8 cellular contexts compared by ENCODE assay signal in the genomic region with DNA sequence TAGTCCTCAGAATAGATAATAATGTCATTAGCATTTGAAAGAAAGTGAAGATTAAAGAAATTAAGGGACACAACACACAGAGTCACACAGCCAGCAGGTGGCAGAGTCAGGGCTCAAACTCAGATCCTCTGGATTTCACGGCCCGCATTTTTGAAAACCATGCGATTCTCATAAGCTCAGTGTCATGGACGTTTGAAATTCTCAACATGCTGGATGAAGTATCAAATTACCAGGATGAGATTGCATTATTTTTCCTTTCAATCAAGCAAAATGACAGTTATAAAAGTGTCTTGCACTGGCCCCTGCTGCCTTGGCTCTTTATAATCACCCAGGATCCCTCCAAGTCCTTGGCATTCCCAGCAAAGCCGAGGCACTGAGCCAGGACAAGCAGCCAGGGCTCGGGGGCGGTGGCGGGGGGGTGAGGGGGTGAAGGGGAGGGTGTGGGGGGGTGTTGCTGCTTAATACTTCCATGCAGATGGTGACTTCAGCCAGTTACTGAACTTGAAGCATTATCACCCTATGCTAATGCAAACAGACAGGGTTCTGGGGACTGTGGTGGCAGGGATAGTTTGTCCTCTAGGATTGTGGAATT. TPM values are rescaled to one million over a fixed set of nuclear protein-coding genes. Genes with fewer than 3 reads are reported as not detected.
DNase-seq lines count a peak whose midpoint lies in the region.

No MANE protein-coding gene starts in this region.

- H3K4me3 ChIP-seq in mesenchymal stem cell (ENCODE audit: insufficient read depth in 1 of 2, low read depth in 1 of 2, low read length in 2 of 2), result no peak overlapping the region

- no peaks in the 10 kb centered on the region for H3K4me1 ChIP-seq in mesenchymal stem cell (ENCODE audit: control insufficient read depth, insufficient read depth, low read depth, low read length)

- H2BK5ac ChIP-seq in mesenchymal stem cell (ENCODE audit: low read depth, low read length, poor library complexity, severe bottlenecking), result no peak overlapping the region

- H3K4me1 Mint-ChIP-seq in activated CD4-positive, alpha-beta memory T cell treated with anti-CD3 and anti-CD28 coated beads for 36 hours (ENCODE audit: low read depth), result peaks cover 2% of the 10 kb centered on the region

- CTCF ChIA-PET in activated CD4-positive, alpha-beta memory T cell treated with anti-CD3 and anti-CD28 coated beads for 36 hours (lab: Charles Lee), result interaction anchor here (0.6 to 3.8 kb wide), 18 partner anchors 10 to 759 kb away, joined by 3 to 32 read pairs (median 4); a partner anchor contains a TSS

- H2BK12ac ChIP-seq in mesenchymal stem cell (ENCODE audit: low read length in 2 of 2), result no peak overlapping the region

- H3K9me3 Mint-ChIP-seq in activated CD4-positive, alpha-beta memory T cell treated with anti-CD3 and anti-CD28 coated beads for 36 hours, result no peaks in the 10 kb centered on the region

- H3K4me3 Mint-ChIP-seq in activated CD4-positive, alpha-beta memory T cell treated with anti-CD3 and anti-CD28 coated beads for 36 hours, result no peak overlapping the region

- no peak overlapping the region for H3K18ac ChIP-seq in mesenchymal stem cell (ENCODE audit: low read depth in 1 of 2, low read length in 2 of 2)

- intact Hi-C loops in activated CD4-positive, alpha-beta memory T cell treated with anti-CD3 and anti-CD28 coated beads for 36 hours (cut with micrococcal nuclease), result loop anchor here (1.0 kb wide), 1 partner anchor 216 kb away; a partner anchor contains a TSS

- H4K8ac ChIP-seq in mesenchymal stem cell (ENCODE audit: low read length), result no peak overlapping the region

- H3K27me3 ChIP-seq in mesenchymal stem cell (ENCODE audit: control insufficient read depth in 1 of 2, insufficient read depth in 1 of 2, low read length in 2 of 2), result no peaks in the 10 kb centered on the region

- POLR2A ChIA-PET in activated CD4-positive, alpha-beta memory T cell treated with anti-CD3 and anti-CD28 coated beads for 36 hours (lab: Charles Lee), result no interaction called here

- H3K23ac ChIP-seq in mesenchymal stem cell (ENCODE audit: low read length in 2 of 2), result no peak overlapping the region

- no peaks in the 10 kb centered on the region for H3K36me3 Mint-ChIP-seq in activated CD4-positive, alpha-beta memory T cell treated with anti-CD3 and anti-CD28 coated beads for 36 hours

- DNase-seq in NCI-H345 (lab: John Stamatoyannopoulos, UW), result peak; percentile 12
- no peak for DNase-seq in NCI-H345 treated with DMSO at 0.1 percent for 48 hours (lab: John Stamatoyannopoulos, UW; ENCODE audit: unreplicated experiment)
- DNase-seq in NCI-H2227 (lab: John Stamatoyannopoulos, UW; ENCODE audit: unreplicated experiment), result peak; percentile 73
- peak; percentile 68 for DNase-seq in activated CD4-positive, alpha-beta memory T cell treated with anti-CD3 and anti-CD28 coated beads for 36 hours
- DNase-seq in ecto neural progenitor cell (ENCODE audit: low spot score), result peak; percentile 47
- peak; percentile 77 for DNase-seq in mesenchymal stem cell
- peak; percentile 41 for DNase-seq in stimulated activated CD8-positive, alpha-beta memory T cell treated with anti-CD3 and anti-CD28 coated beads, Interleukin-4, amount 100 ng/mL, for 24 hours (ENCODE audit: low read depth)
- DNase-seq in islet precursor cell, result no peak

- no peak overlapping the region for H3K14ac ChIP-seq in mesenchymal stem cell (ENCODE audit: low read length in 2 of 2)

- H3K4ac ChIP-seq in mesenchymal stem cell (ENCODE audit: low read depth in 1 of 2, low read length in 2 of 2), result no peak overlapping the region

- H3K4me2 ChIP-seq in mesenchymal stem cell (ENCODE audit: low read length, poor library complexity, severe bottlenecking), result peak overlapping the region; percentile 26

- H4K91ac ChIP-seq in mesenchymal stem cell (ENCODE audit: low read length), result no peak overlapping the region

- H3K9me3 ChIP-seq in mesenchymal stem cell (ENCODE audit: control insufficient read depth, low read length), result no peaks in the 10 kb centered on the region

- no peak overlapping the region for H3K27ac Mint-ChIP-seq in activated CD4-positive, alpha-beta memory T cell treated with anti-CD3 and anti-CD28 coated beads for 36 hours

- H3K27ac ChIP-seq in mesenchymal stem cell (ENCODE audit: low read length, poor library complexity, severe bottlenecking), result no peak overlapping the region

- peak overlapping the region; percentile 73 for H2BK120ac ChIP-seq in mesenchymal stem cell (ENCODE audit: low read depth, low read length)

- WGBS in mesenchymal stem cell, result 62% methylated on average over 3 of the region's 8 CpGs

- H2AK5ac ChIP-seq in mesenchymal stem cell (ENCODE audit: low read length, severe bottlenecking), result no peak overlapping the region

- H3K36me3 ChIP-seq in mesenchymal stem cell (ENCODE audit: control insufficient read depth in 1 of 2, insufficient read depth in 2 of 2, low read depth in 1 of 2, low read length in 2 of 2), result no peaks in the 10 kb centered on the region

- peaks cover 2% of the 10 kb centered on the region for H3K27me3 Mint-ChIP-seq in activated CD4-positive, alpha-beta memory T cell treated with anti-CD3 and anti-CD28 coated beads for 36 hours

- peak overlapping the region; percentile 44 for H3K9ac ChIP-seq in mesenchymal stem cell (ENCODE audit: low read length)

- no peaks in the 10 kb centered on the region for H3K79me1 ChIP-seq in mesenchymal stem cell (replicated peaks; ENCODE audit: low read length, poor library complexity, severe bottlenecking)

- no peak overlapping the region for H2BK15ac ChIP-seq in mesenchymal stem cell (ENCODE audit: low read depth, poor library complexity, severe bottlenecking)

- no peak overlapping the region for H2AFZ ChIP-seq in mesenchymal stem cell (ENCODE audit: low read depth, low read length)

RNA-seq across cellular contexts. Expression of a gene that starts 6.6 kb away (rescaled TPM):
- 1 to 10 TPM; 7.1 to 7.7 TPM for total RNA-seq in activated CD4-positive, alpha-beta memory T cell treated with anti-CD3 and anti-CD28 coated beads for 36 hours
- polyA plus RNA-seq in mesenchymal stem cell (2013, experiment 1 of 2), result 34.5 TPM
- 34.0 TPM for polyA plus RNA-seq in mesenchymal stem cell (2013, experiment 2 of 2)

RNA-seq across cellular contexts. Expression of a gene that starts 32.2 kb away (rescaled TPM):
- total RNA-seq in activated CD4-positive, alpha-beta memory T cell treated with anti-CD3 and anti-CD28 coated beads for 36 hours, result not detected
- polyA plus RNA-seq in mesenchymal stem cell (2013, experiment 1 of 2), result 0.33 TPM
- 0.36 TPM for polyA plus RNA-seq in mesenchymal stem cell (2013, experiment 2 of 2)

RNA-seq across cellular contexts. Expression of a gene that starts 49.6 kb away (rescaled TPM):
- total RNA-seq in activated CD4-positive, alpha-beta memory T cell treated with anti-CD3 and anti-CD28 coated beads for 36 hours, result 10 to 100 TPM; 11.5 to 14.9 TPM
- 0.10 TPM for polyA plus RNA-seq in mesenchymal stem cell (2013, experiment 1 of 2)
- 0.14 TPM for polyA plus RNA-seq in mesenchymal stem cell (2013, experiment 2 of 2)

Comparison
In these comparisons a context has a peak if more than half of its experiments do, and no peak if none do; other contexts are left out.
1. DNase-seq: peak in NCI-H345 (single experiment), NCI-H2227 (single experiment), activated CD4-positive, alpha-beta memory T cell treated with anti-CD3 and anti-CD28 coated beads for 36 hours (single experiment), ecto neural progenitor cell (single experiment), mesenchymal stem cell (single experiment) and stimulated activated CD8-positive, alpha-beta memory T cell treated with anti-CD3 and anti-CD28 coated beads, Interleukin-4, amount 100 ng/mL, for 24 hours (single experiment); none in NCI-H345 treated with DMSO at 0.1 percent for 48 hours (single experiment) and islet precursor cell (single experiment).